8 cellular contexts compared by ENCODE assay signal in the genomic region with DNA sequence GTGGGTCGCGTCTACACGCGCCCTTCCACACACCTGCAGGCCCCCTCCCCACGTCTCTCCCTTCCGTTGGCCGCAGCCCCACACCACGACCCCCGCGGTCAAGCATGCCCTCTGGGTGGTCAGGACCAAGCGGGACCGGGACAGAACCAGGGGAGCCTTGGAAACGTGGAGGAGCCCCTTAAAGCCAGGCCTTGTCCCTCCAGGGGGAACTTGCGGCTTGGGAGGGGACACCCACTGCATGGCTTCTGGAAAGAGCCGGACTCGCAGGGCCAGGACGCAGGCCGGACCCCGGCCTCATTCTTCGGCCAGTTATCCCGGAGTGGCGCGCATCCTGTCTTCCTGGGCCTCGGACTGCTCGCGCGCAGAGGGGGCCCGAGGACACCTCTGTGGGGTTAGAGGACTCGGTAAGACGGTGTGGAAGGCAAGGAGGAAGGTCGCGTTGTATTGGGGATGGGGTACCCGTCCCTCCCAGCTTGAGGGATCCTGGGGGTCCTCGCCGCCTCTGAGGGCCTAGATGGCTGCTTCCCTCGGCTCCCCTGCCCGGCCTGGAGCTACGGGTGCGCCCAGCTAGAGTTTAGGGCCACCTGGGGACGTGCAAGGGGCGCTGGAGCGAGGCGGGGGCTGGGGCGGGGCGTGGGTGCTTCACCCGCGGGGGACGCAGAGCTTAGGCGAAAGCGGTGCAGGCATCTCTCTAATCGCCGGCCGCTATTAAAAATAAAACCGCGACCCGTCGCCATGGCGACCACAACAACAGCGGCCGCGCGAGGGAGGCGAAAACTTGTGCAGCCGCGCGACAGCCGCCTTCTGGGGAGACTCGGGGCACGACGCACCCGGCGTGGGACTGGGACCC. TPM values are rescaled to one million over a fixed set of nuclear protein-coding genes. Genes with fewer than 3 reads are reported as not detected.
DNase-seq lines count a peak whose midpoint lies in the region; ATAC-seq and TF ChIP-seq lines count a peak whose summit lies in the region.

No MANE protein-coding gene starts in this region.

- H3K27me3 ChIP-seq in prostate gland (replicated peaks; ENCODE audit: insufficient read depth), result no peaks in the 10 kb centered on the region

- no peak for DNase-seq in activated naive CD4-positive, alpha-beta T cell treated with anti-CD3 and anti-CD28 coated beads for 36 hours
- DNase-seq in activated naive CD4-positive, alpha-beta T cell (lab: John Stamatoyannopoulos, UW), result no peak
- DNase-seq in glutamatergic neuron (peak; percentile 56), prostate gland (ENCODE audit: low spot score) (peak; percentile 55), COLO829 (ENCODE audit: low spot score) (no peak), dedifferentiated amniotic fluid mesenchymal stem cell (ENCODE audit: extremely low spot score) (no peak)

- peaks cover 20% of the 10 kb centered on the region for H3K27me3 Mint-ChIP-seq in activated naive CD4-positive, alpha-beta T cell treated with anti-CD3 and anti-CD28 coated beads for 36 hours (ENCODE audit: low read depth)
- peaks cover 12% of the 10 kb centered on the region for H3K27me3 Mint-ChIP-seq in glutamatergic neuron (ENCODE audit: unreplicated experiment)

- H3K27ac Mint-ChIP-seq in activated naive CD4-positive, alpha-beta T cell treated with anti-CD3 and anti-CD28 coated beads for 36 hours, result no peak overlapping the region
- no peak overlapping the region for H3K27ac Mint-ChIP-seq in glutamatergic neuron (ENCODE audit: unreplicated experiment)

- TF ChIP-seq CTCF in VCaP (conservative IDR thresholded peaks at IDR 0.05), result no peak
- TF ChIP-seq CTCF in glutamatergic neuron (IDR thresholded peaks at IDR 0.05; ENCODE audit: partially characterized antibody, unreplicated experiment), result no peak
- TF ChIP-seq CTCF in prostate gland (IDR thresholded peaks at IDR 0.05), result no peak

- H3K36me3 ChIP-seq in prostate gland, result no peaks in the 10 kb centered on the region

- H3K4me1 ChIP-seq in prostate gland (replicated peaks), result peaks cover 17% of the 10 kb centered on the region

- H3K27ac ChIP-seq in VCaP, result peak overlapping the region; percentile 51; the same call in 1 of the 2 replicates
- H3K27ac ChIP-seq in prostate gland, result no peak overlapping the region

- H3K9me3 Mint-ChIP-seq in activated naive CD4-positive, alpha-beta T cell treated with anti-CD3 and anti-CD28 coated beads for 36 hours, result no peaks in the 10 kb centered on the region
- peaks cover 5% of the 10 kb centered on the region for H3K9me3 Mint-ChIP-seq in glutamatergic neuron (ENCODE audit: unreplicated experiment)

- H3K4me1 Mint-ChIP-seq in activated naive CD4-positive, alpha-beta T cell treated with anti-CD3 and anti-CD28 coated beads for 36 hours (ENCODE audit: low read depth), result peaks cover 15% of the 10 kb centered on the region
- H3K4me1 Mint-ChIP-seq in glutamatergic neuron (ENCODE audit: low read depth, unreplicated experiment), result peaks cover 7% of the 10 kb centered on the region

- ATAC-seq in HG03571 (IDR thresholded peaks at IDR 0.05; ENCODE audit: unreplicated experiment), result no peak

- 25% methylated on average over 72 of the region's 72 CpGs for WGBS in prostate gland

- intact Hi-C loops in activated naive CD4-positive, alpha-beta T cell treated with anti-CD3 and anti-CD28 coated beads for 36 hours (cut with micrococcal nuclease), result loop anchor here (2.0 kb wide), 1 partner anchor 63 kb away; no protein-coding TSS in a partner anchor
- intact Hi-C loops in prostate gland (cut with DNase I), result loop anchor here (5.0 kb wide), 1 partner anchor 251 kb away; no protein-coding TSS in a partner anchor

- H3K9me3 ChIP-seq in prostate gland, result no peaks in the 10 kb centered on the region

- CTCF ChIA-PET in activated naive CD4-positive, alpha-beta T cell treated with anti-CD3 and anti-CD28 coated beads for 36 hours (lab: Charles Lee), result interaction anchor here (0.7 kb wide), 1 partner anchor 86 kb away, joined by 3 read pairs; no protein-coding TSS in a partner anchor

- H3K4me3 ChIP-seq in prostate gland, result peak overlapping the region; percentile 31 to 44

- no peak for TF ChIP-seq POLR2A in prostate gland (IDR thresholded peaks at IDR 0.05)

- peak overlapping the region; percentile 24 for H3K4me3 Mint-ChIP-seq in activated naive CD4-positive, alpha-beta T cell treated with anti-CD3 and anti-CD28 coated beads for 36 hours
- no peak overlapping the region for H3K4me3 Mint-ChIP-seq in glutamatergic neuron (ENCODE audit: unreplicated experiment)

- no peaks in the 10 kb centered on the region for H3K36me3 Mint-ChIP-seq in activated naive CD4-positive, alpha-beta T cell treated with anti-CD3 and anti-CD28 coated beads for 36 hours (ENCODE audit: low read depth)
- H3K36me3 Mint-ChIP-seq in glutamatergic neuron (ENCODE audit: unreplicated experiment), result no peaks in the 10 kb centered on the region

RNA-seq across cellular contexts. Expression of a gene that starts 1.8 kb away (rescaled TPM):
- total RNA-seq in activated naive CD4-positive, alpha-beta T cell treated with anti-CD3 and anti-CD28 coated beads for 36 hours, result 1 to 10 TPM; 7.7 TPM
- total RNA-seq in glutamatergic neuron (ENCODE audit: unreplicated experiment) (7.6 TPM), prostate gland (10 to 100 TPM; 40.4 to 75.0 TPM)

Comparison
In these comparisons a context has a peak if more than half of its experiments do, and no peak if none do; other contexts are left out.
1. DNase-seq: peak in glutamatergic neuron (single experiment) and prostate gland (single experiment); none in activated naive CD4-positive, alpha-beta T cell treated with anti-CD3 and anti-CD28 coated beads for 36 hours (single experiment), activated naive CD4-positive, alpha-beta T cell (0 of 4), COLO829 (single experiment) and dedifferentiated amniotic fluid mesenchymal stem cell (single experiment).